8 cellular contexts compared by ENCODE assay signal in genomic region chr12:8697120-8697475, GRCh38. TPM values are rescaled to one million over a fixed set of nuclear protein-coding genes. Genes with fewer than 3 reads are reported as not detected.
DNase-seq lines count a peak whose midpoint lies in the region; ATAC-seq, FAIRE-seq and TF ChIP-seq lines count a peak whose summit lies in the region.

No MANE protein-coding gene starts in this region.

- H3K4me1 ChIP-seq in A549 (peaks cover 10% of the 10 kb centered on the region; the same call in 2 of the 3 replicates), OCI-LY3 (ENCODE audit: low read length) (peaks cover 25% of the 10 kb centered on the region), HepG2 (ENCODE audit: insufficient read depth, low read length) (peaks cover 8% of the 10 kb centered on the region)

- TF ChIP-seq EP300 in A549 (IDR thresholded peaks at IDR 0.05) (peak in 1 of 2 experiments; percentile 4; a peak in 1 of 5 replicates), HepG2 (IDR thresholded peaks at IDR 0.05; ENCODE audit: low read depth in 2 of 2, low read length in 2 of 2) (no peak), HepG2 (CRISPR knock-in tag; IDR thresholded peaks at IDR 0.05; ENCODE audit: borderline replicate concordance) (no peak)

- H3K9me3 ChIP-seq in A549 (no peaks in the 10 kb centered on the region), OCI-LY3 (ENCODE audit: insufficient read depth, low read length) (no peaks in the 10 kb centered on the region), HepG2 (ENCODE audit: low read length) (no peaks in the 10 kb centered on the region)

- H3K4me3 ChIP-seq in A549 (peak overlapping the region; percentile 92), GM12864 (ENCODE audit: low read depth, low read length) (peak overlapping the region; percentile 62), OCI-LY3 (ENCODE audit: low read length) (peak overlapping the region; percentile 99), HepG2 (replicated peaks in 1 of 3; ENCODE audit: insufficient read depth in 1 of 3, low read depth in 2 of 3, low read length in 3 of 3) (peak overlapping the region; percentile 20 to 75 (median 58); a peak in 4 of 6 replicates)

- CTCF ChIA-PET in A549 (lab: Yijun Ruan, JAX) (interaction anchor here (0.7 to 1.4 kb wide), 5 partner anchors 15 to 661 kb away, joined by 3 to 5 read pairs (median 3); partner anchors contain the start of gene A2ML1), HepG2 (lab: Yijun Ruan, JAX; ENCODE audit: low intra/inter-chr PET ratio, low total read pairs) (no interaction called here)

- H4K20me1 ChIP-seq in OCI-LY3 (ENCODE audit: insufficient read depth, low read length), result no peaks in the 10 kb centered on the region
- H4K20me1 ChIP-seq in HepG2 (ENCODE audit: insufficient read depth, low read length), result no peaks in the 10 kb centered on the region

- peak overlapping the region; percentile 89 to 96 for H3K27ac ChIP-seq in A549
- no peak overlapping the region for H3K27ac ChIP-seq in OCI-LY3 (ENCODE audit: low read length)
- peak overlapping the region; percentile 80 for H3K27ac ChIP-seq in cingulate gyrus (ENCODE audit: low read depth, low read length)
- H3K27ac ChIP-seq in HepG2 (ENCODE audit: extremely low read length, insufficient read depth, low read length), result no peak overlapping the region

- 3% methylated on average over 14 of the region's 21 CpGs for WGBS in A549 (ENCODE audit: missing lambda C conversion rate)
- 4% methylated on average over 16 of the region's 21 CpGs for WGBS in HepG2 (ENCODE audit: low lambda C conversion rate)

- TF ChIP-seq RAD21 in A549 (conservative IDR thresholded peaks at IDR 0.05 in 1 of 2, IDR thresholded peaks at IDR 0.05 in 1 of 2) (no peak), HepG2 (CRISPR knock-in tag; IDR thresholded peaks at IDR 0.05) (no peak)

- no TSS peak for BruUV-seq in HepG2 (replicated peaks; lab: Mats Ljungman, UMichigan)

- FAIRE-seq in A549 (lab: Jason Lieb, UNC) (no peak), HepG2 (lab: Jason Lieb, UNC) (no peak)

- POLR2A ChIA-PET in A549 (lab: Yijun Ruan, JAX) (interaction anchor here (1.2 to 1.9 kb wide), 2 partner anchors 10 to 253 kb away, joined by 4 to 23 read pairs; partner anchors contain the start of gene M6PR), HepG2 (lab: Yijun Ruan, JAX) (no interaction called here)

- H3K9ac ChIP-seq in OCI-LY3 (ENCODE audit: low read length) (peak overlapping the region; percentile 96), HepG2 (ENCODE audit: insufficient read depth, low read depth, low read length) (no peak overlapping the region)

- in situ Hi-C loops in HepG2 (cut with HindIII; ENCODE audit: extremely low pct_ligation_motif_present, low pct_unique_long_range_greater_than_20kb), result no loop called here

- peak; percentile 54 to 56; a peak in 5 of 6 replicates for ATAC-seq in A549
- peak; percentile 7 for ATAC-seq in HG03066 (IDR thresholded peaks at IDR 0.05; ENCODE audit: low read depth, unreplicated experiment)
- ATAC-seq in HepG2, result peak; percentile 44
- no peak for ATAC-seq in GM18519 (IDR thresholded peaks at IDR 0.05; ENCODE audit: low FRiP score, unreplicated experiment)

- H3K27me3 ChIP-seq in OCI-LY3 (ENCODE audit: low read depth, low read length), result peaks cover 11% of the 10 kb centered on the region
- H3K27me3 ChIP-seq in HepG2 (ENCODE audit: control insufficient read depth in 1 of 2, insufficient read depth in 2 of 2, low read length in 2 of 2), result peaks cover 3 to 42% of the 10 kb centered on the region in 2 experiments; a peak in 3 of 5 replicates

- peaks cover 26% of the 10 kb centered on the region for H3K79me2 ChIP-seq in OCI-LY3 (ENCODE audit: low read length)
- no peaks in the 10 kb centered on the region for H3K79me2 ChIP-seq in HepG2 (ENCODE audit: insufficient read depth, low read length)

- intact Hi-C loops in HepG2 (cut with micrococcal nuclease; ENCODE audit: unreplicated experiment), result no loop called here

- TF ChIP-seq POLR2A in A549 (IDR thresholded peaks at IDR 0.05; ENCODE audit: low read length), result no peak
- no peak for TF ChIP-seq POLR2A in HepG2 (IDR thresholded peaks at IDR 0.05; ENCODE audit: insufficient read depth in 1 of 2, low read depth in 2 of 2, low read length in 2 of 2)

- H3K4me2 ChIP-seq in A549 (peak overlapping the region; percentile 96), OCI-LY3 (ENCODE audit: low read length) (peak overlapping the region; percentile 95), HepG2 (ENCODE audit: low read depth, low read length) (peak overlapping the region; percentile 79)

- H2AFZ ChIP-seq in OCI-LY3 (ENCODE audit: low read depth, low read length), result peak overlapping the region; percentile 86
- no peak overlapping the region for H2AFZ ChIP-seq in HepG2 (ENCODE audit: low read length)

- H3K36me3 ChIP-seq in OCI-LY3 (replicated peaks; ENCODE audit: low read depth, low read length), result peaks cover 15% of the 10 kb centered on the region
- no peaks in the 10 kb centered on the region for H3K36me3 ChIP-seq in HepG2 (replicated peaks in 1 of 2; ENCODE audit: control insufficient read depth in 1 of 2, insufficient read depth in 2 of 2, low read length in 2 of 2)

- DNase-seq in A549 (ENCODE audit: low read depth in 1 of 2, low spot score in 1 of 2), result no peak
- DNase-seq in GM12864 (ENCODE audit: low read depth), result no peak
- DNase-seq in HepG2 (ENCODE audit: low spot score), result no peak
- DNase-seq in superior temporal gyrus (ENCODE audit: extremely low spot score), result peak; percentile 69

- no peak for TF ChIP-seq CTCF in A549 (IDR thresholded peaks at IDR 0.05)
- no peak for TF ChIP-seq CTCF in GM12864 (IDR thresholded peaks at IDR 0.05; ENCODE audit: low read depth, low read length, missing control alignments)
- TF ChIP-seq CTCF in OCI-LY3 (IDR thresholded peaks at IDR 0.05; ENCODE audit: low read depth, low read length), result peak; percentile 22; the same call in 1 of the 2 replicates
- no peak for TF ChIP-seq CTCF in HepG2 (CRISPR knock-in tag; IDR thresholded peaks at IDR 0.05)

RNA-seq across cellular contexts. Expression of gene RIMKLB, which starts 0.7 kb away (rescaled TPM):
- polyA plus RNA-seq in A549 (2011; rRNA removed) (28.2 and 43.8 TPM in 2 replicates), A549 (2017; fragmentation: RNase III; extraction: RNeasy Plus Mini Kit Qiagen cat#74134 plus additional on column Dnase treatment) (20.8 to 24.8 TPM (median 21.0 TPM) in 3 replicates), HepG2 (2011; rRNA removed) (0.35 and 0.40 TPM in 2 replicates)
- polyA plus RNA-seq in A549 (2012; cell fraction: cytosol; rRNA removed), result 15.0 and 15.4 TPM in 2 replicates
- polyA plus RNA-seq in A549 (2012; cell fraction: nucleus; rRNA removed), result 21.9 and 35.6 TPM in 2 replicates
- 22.8 and 24.8 TPM in 2 replicates for polyA minus RNA-seq in A549 (2011; rRNA and poly(A)+ RNA removed)
- total RNA-seq in HepG2 (2016; rRNA removed; fragmentation: Illumina TruSeq; extraction: Trizol), result 0.21 and 0.33 TPM in 2 replicates
- total RNA-seq in HepG2 (2016; cell fraction: cytosol; rRNA removed; fragmentation: Illumina TruSeq; extraction: Trizol; ENCODE audit: low read depth), result not detected in 2 replicates
- total RNA-seq in HepG2 (2016; cell fraction: insoluble cytoplasmic fraction; rRNA removed; fragmentation: Illumina TruSeq; extraction: Trizol), result 0.22 and 0.39 TPM in 2 replicates
- total RNA-seq in HepG2 (2016; cell fraction: membrane; rRNA removed; fragmentation: Illumina TruSeq; extraction: Trizol), result 0.03 TPM in 1 of 2 replicates, not detected in the other
- total RNA-seq in HepG2 (2016; cell fraction: nucleus; rRNA removed; fragmentation: Illumina TruSeq; extraction: Trizol), result 0.78 and 1.7 TPM in 2 replicates
- 0.15 and 0.18 TPM in 2 replicates for polyA plus RNA-seq in HepG2 (2011; cell fraction: cytosol; rRNA removed)
- 0.96 and 2.2 TPM in 2 replicates for polyA plus RNA-seq in HepG2 (2011; cell fraction: nucleus; rRNA removed)
- 0.52 and 1.0 TPM in 2 replicates for polyA plus RNA-seq in HepG2 (2012)
- not detected in 2 replicates for polyA plus RNA-seq in HepG2 (2016; cell fraction: cytosol; fragmentation: Illumina TruSeq; extraction: Trizol; ENCODE audit: low read depth)
- polyA plus RNA-seq in HepG2 (2016; cell fraction: insoluble cytoplasmic fraction; fragmentation: Illumina TruSeq; extraction: Trizol; ENCODE audit: low read depth), result 0.30 TPM in 1 of 2 replicates, not detected in the other
- polyA plus RNA-seq in HepG2 (2016; cell fraction: membrane; fragmentation: Illumina TruSeq; extraction: Trizol; ENCODE audit: low read depth), result not detected in 2 replicates
- 1.3 and 1.8 TPM in 2 replicates for polyA plus RNA-seq in HepG2 (2016; cell fraction: nucleus; fragmentation: Illumina TruSeq; extraction: Trizol; ENCODE audit: insufficient read depth, low read depth)
- 0.06 and 372 TPM in 2 replicates for polyA minus RNA-seq in HepG2 (2011; rRNA and poly(A)+ RNA removed; ENCODE audit: low replicate concordance)
- polyA minus RNA-seq in HepG2 (2011; cell fraction: cytosol; rRNA and poly(A)+ RNA removed), result 0.89 and 1.3 TPM in 2 replicates
- polyA minus RNA-seq in HepG2 (2011; cell fraction: nucleus; rRNA and poly(A)+ RNA removed), result 2.2 and 2.6 TPM in 2 replicates

RNA-seq across cellular contexts. Expression of gene MFAP5, which starts 34.5 kb away (rescaled TPM):
- 0.40 and 0.48 TPM in 2 replicates for polyA plus RNA-seq in A549 (2011; rRNA removed)
- 0.13 and 0.16 TPM in 2 replicates for polyA plus RNA-seq in A549 (2012; cell fraction: cytosol; rRNA removed)
- polyA plus RNA-seq in A549 (2012; cell fraction: nucleus; rRNA removed), result 0.07 and 0.28 TPM in 2 replicates
- polyA plus RNA-seq in A549 (2017; fragmentation: RNase III; extraction: RNeasy Plus Mini Kit Qiagen cat#74134 plus additional on column Dnase treatment), result 0.15 to 0.41 TPM (median 0.40 TPM) in 3 replicates
- polyA minus RNA-seq in A549 (2011; rRNA and poly(A)+ RNA removed), result not detected in 2 replicates
- not detected in 2 replicates for total RNA-seq in HepG2 (2016; rRNA removed; fragmentation: Illumina TruSeq; extraction: Trizol)
- total RNA-seq in HepG2 (2016; cell fraction: cytosol; rRNA removed; fragmentation: Illumina TruSeq; extraction: Trizol; ENCODE audit: low read depth), result not detected in 2 replicates
- total RNA-seq in HepG2 (2016; cell fraction: insoluble cytoplasmic fraction; rRNA removed; fragmentation: Illumina TruSeq; extraction: Trizol), result not detected in 2 replicates
- not detected in 2 replicates for total RNA-seq in HepG2 (2016; cell fraction: membrane; rRNA removed; fragmentation: Illumina TruSeq; extraction: Trizol)
- not detected in 2 replicates for total RNA-seq in HepG2 (2016; cell fraction: nucleus; rRNA removed; fragmentation: Illumina TruSeq; extraction: Trizol)
- 0.07 TPM in 1 of 2 replicates, not detected in the other for polyA plus RNA-seq in HepG2 (2011; rRNA removed)
- polyA plus RNA-seq in HepG2 (2011; cell fraction: cytosol; rRNA removed), result 0.15 and 0.23 TPM in 2 replicates
- not detected in 2 replicates for polyA plus RNA-seq in HepG2 (2011; cell fraction: nucleus; rRNA removed)
- polyA plus RNA-seq in HepG2 (2012), result not detected in 2 replicates
- polyA plus RNA-seq in HepG2 (2016; cell fraction: cytosol; fragmentation: Illumina TruSeq; extraction: Trizol; ENCODE audit: low read depth), result not detected in 2 replicates
- not detected in 2 replicates for polyA plus RNA-seq in HepG2 (2016; cell fraction: insoluble cytoplasmic fraction; fragmentation: Illumina TruSeq; extraction: Trizol; ENCODE audit: low read depth)
- polyA plus RNA-seq in HepG2 (2016; cell fraction: membrane; fragmentation: Illumina TruSeq; extraction: Trizol; ENCODE audit: low read depth), result not detected in 2 replicates
- polyA plus RNA-seq in HepG2 (2016; cell fraction: nucleus; fragmentation: Illumina TruSeq; extraction: Trizol; ENCODE audit: insufficient read depth, low read depth), result not detected in 2 replicates
- polyA minus RNA-seq in HepG2 (2011; rRNA and poly(A)+ RNA removed; ENCODE audit: low replicate concordance), result 442 TPM in 1 of 2 replicates, not detected in the other
- 0.62 TPM in 1 of 2 replicates, not detected in the other for polyA minus RNA-seq in HepG2 (2011; cell fraction: cytosol; rRNA and poly(A)+ RNA removed)
- polyA minus RNA-seq in HepG2 (2011; cell fraction: nucleus; rRNA and poly(A)+ RNA removed), result 0.52 and 1.2 TPM in 2 replicates

Comparison
In these comparisons a context has a peak if more than half of its experiments do, and no peak if none do; other contexts are left out.
1. H3K27ac ChIP-seq: peak in A549 (2 of 2) and cingulate gyrus (single experiment); none in OCI-LY3 (single experiment) and HepG2 (single experiment).
2. RNA of gene RIMKLB, which starts 0.7 kb away (polyA plus RNA-seq): 15.0 to 43.8 TPM in A549; 0.15 to 2.2 TPM in HepG2; every median in the first group is over 4 times any median in the second.
3. Of the 38 proteins assayed by ChIP-seq in both HepG2 and A549: peak only in HepG2: none; only in A549: PHF8; in both: none; in neither: 36; mixed calls (peak in some experiments, not most) for 1.
4. Peak in every context shown above with its lines, with median percentiles within 50 percentile points of each other: H3K4me2 ChIP-seq and H3K4me3 ChIP-seq.